ENCODE assay signal across 28 cellular contexts in the genomic region with DNA sequence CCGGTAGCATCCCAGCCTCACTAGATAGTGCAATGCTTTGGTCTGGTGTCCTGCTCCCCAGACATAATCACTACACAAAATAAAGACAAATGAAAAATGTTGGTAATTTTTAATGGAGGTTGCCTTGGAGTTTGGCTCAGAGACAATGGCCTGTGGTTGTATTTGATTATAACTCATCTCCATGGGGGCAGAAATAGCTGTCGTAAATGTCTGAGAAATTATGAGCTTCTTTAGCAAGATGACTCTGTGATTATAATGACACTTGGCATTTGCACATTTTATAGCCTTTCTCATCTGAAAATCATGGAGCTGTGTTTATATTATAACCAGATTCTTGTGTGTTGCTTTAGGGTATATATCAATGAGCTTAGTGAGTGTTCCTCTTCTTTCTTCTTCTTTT.
DNase-seq lines count a peak whose midpoint lies in the region; ATAC-seq and TF ChIP-seq lines count a peak whose summit lies in the region.
"Had no signal": no experiment of that assay in that cellular context is flagged by ENCODE, and none has a peak within 500 bp of the region (broad histone marks: within the 10 kb centered on the region; RNA-seq: fewer than 3 reads in every experiment).

No MANE protein-coding gene starts in this region.

- H3K27ac ChIP-seq in CD4-positive, alpha-beta memory T cell (ENCODE audit: low read depth, low read length) = no peak overlapping the region
- H3K27ac ChIP-seq: gastrocnemius medialis, neural progenitor cell, RWPE1, upper lobe of left lung had no signal

- no peaks in the 10 kb centered on the region for H3K27me3 Mint-ChIP-seq in CD4-positive, alpha-beta memory T cell
- H3K27me3 Mint-ChIP-seq: activated CD4-positive, alpha-beta memory T cell treated with anti-CD3 and anti-CD28 coated beads for 36 hours; CD8-positive, alpha-beta memory T cell had no signal

- peaks cover 0 to 24% (median 8%) of the 10 kb centered on the region in 8 donors for H3K9me3 Mint-ChIP-seq in CD4-positive, alpha-beta memory T cell
- H3K9me3 Mint-ChIP-seq: T-helper 1 cell treated with Interleukin-12 subunit alpha and Interleukin-12 subunit beta and Interleukin-4 antibody, amounts not matched to agents 30 μg/mL and 1 μg/mL, for 36 hours had no signal

- no peaks in the 10 kb centered on the region for H3K27me3 ChIP-seq in CD4-positive, alpha-beta memory T cell (ENCODE audit: insufficient read depth, low read length)
- H3K27me3 ChIP-seq: gastrocnemius medialis, neural progenitor cell, upper lobe of left lung had no signal

- no peak overlapping the region for H3K27ac Mint-ChIP-seq in CD4-positive, alpha-beta memory T cell
- H3K27ac Mint-ChIP-seq: activated CD4-positive, alpha-beta memory T cell treated with anti-CD3 and anti-CD28 coated beads for 36 hours; activated T-helper 1 cell treated with anti-CD3 and anti-CD28 coated beads, Interleukin-12 subunit alpha, Interleukin-12 subunit beta, Interleukin-2, Interleukin-4 antibody, amounts not matched to agents 30 ng/mL and 10 ng/mL and 1 ng/mL, durations not matched to agents 14 hours and 24 hours and 36 hours; CD8-positive, alpha-beta memory T cell; neural progenitor cell; stimulated activated effector memory CD8-positive, alpha-beta T cell treated with anti-CD3 and anti-CD28 coated beads, Interleukin-12 subunit alpha, Interleukin-12 subunit beta, amount 100 ng/mL, for 72 hours; T-helper 1 cell treated with Interleukin-12 subunit alpha and Interleukin-12 subunit beta and Interleukin-4 antibody, amounts not matched to agents 30 μg/mL and 1 μg/mL, for 36 hours had no signal

- H3K9me3 ChIP-seq in CD4-positive, alpha-beta memory T cell (ENCODE audit: control insufficient read depth in 1 of 2, low read length in 2 of 2) = peaks cover 0 to 3% of the 10 kb centered on the region in 2 donors
- H3K9me3 ChIP-seq: gastrocnemius medialis, upper lobe of left lung had no signal

- H3K36me3 Mint-ChIP-seq in CD4-positive, alpha-beta memory T cell = no peaks in the 10 kb centered on the region
- H3K36me3 Mint-ChIP-seq: activated CD4-positive, alpha-beta memory T cell treated with anti-CD3 and anti-CD28 coated beads for 36 hours; CD8-positive, alpha-beta memory T cell; stimulated activated effector memory CD8-positive, alpha-beta T cell treated with anti-CD3 and anti-CD28 coated beads, Interleukin-12 subunit alpha, Interleukin-12 subunit beta, amount 100 ng/mL, for 72 hours had no signal

- H3K4me3 ChIP-seq in AG09309 (ENCODE audit: control insufficient read depth, low read depth, low read length) = no peak overlapping the region
- H3K4me3 ChIP-seq in CD4-positive, alpha-beta memory T cell (ENCODE audit: low read length in 2 of 2) = no peak overlapping the region
- H3K4me3 ChIP-seq: gastrocnemius medialis, neural progenitor cell, upper lobe of left lung had no signal

- no peaks in the 10 kb centered on the region for H3K36me3 ChIP-seq in CD4-positive, alpha-beta memory T cell (ENCODE audit: insufficient read depth, low read length)
- H3K36me3 ChIP-seq: gastrocnemius medialis, neural progenitor cell, upper lobe of left lung had no signal

- CTCF ChIA-PET in CD4-positive, alpha-beta memory T cell (lab: Charles Lee; ENCODE audit: partially characterized antibody) = no interaction called here

- no peaks in the 10 kb centered on the region for H3K4me1 Mint-ChIP-seq in CD4-positive, alpha-beta memory T cell
- H3K4me1 Mint-ChIP-seq: CD8-positive, alpha-beta memory T cell; stimulated activated effector memory CD8-positive, alpha-beta T cell treated with anti-CD3 and anti-CD28 coated beads, Interleukin-12 subunit alpha, Interleukin-12 subunit beta, amount 100 ng/mL, for 72 hours had no signal

- TF ChIP-seq CTCF in AG09309 (IDR thresholded peaks at IDR 0.05; ENCODE audit: control insufficient read depth, insufficient read depth, low read depth, low read length, missing control alignments) = no peak

- intact Hi-C loops in CD4-positive, alpha-beta memory T cell (cut with micrococcal nuclease) = no loop called here
- intact Hi-C loops in cardiac septum (cut with DNase I) = no loop called here

- no peak overlapping the region for H3K4me3 Mint-ChIP-seq in CD4-positive, alpha-beta memory T cell
- H3K4me3 Mint-ChIP-seq: activated CD4-positive, alpha-beta memory T cell treated with anti-CD3 and anti-CD28 coated beads for 36 hours; activated T-helper 1 cell treated with anti-CD3 and anti-CD28 coated beads, Interleukin-12 subunit alpha, Interleukin-12 subunit beta, Interleukin-2, Interleukin-4 antibody, amounts not matched to agents 30 ng/mL and 10 ng/mL and 1 ng/mL, durations not matched to agents 14 hours and 24 hours and 36 hours; CD8-positive, alpha-beta memory T cell; neural progenitor cell; stimulated activated effector memory CD8-positive, alpha-beta T cell treated with anti-CD3 and anti-CD28 coated beads, Interleukin-12 subunit alpha, Interleukin-12 subunit beta, amount 100 ng/mL, for 72 hours; T-helper 1 cell treated with Interleukin-12 subunit alpha and Interleukin-12 subunit beta and Interleukin-4 antibody, amounts not matched to agents 30 μg/mL and 1 μg/mL, for 36 hours had no signal

- ATAC-seq in GM18520 (IDR thresholded peaks at IDR 0.05; ENCODE audit: unreplicated experiment) = no peak
- ATAC-seq: activated CD4-positive, CD25-positive, alpha-beta regulatory T cell treated with anti-CD3 and anti-CD28 coated beads, Interleukin-2, amount 50 U/mL, for 24 hours; gastrocnemius medialis; right cardiac atrium; stimulated activated effector memory CD8-positive, alpha-beta T cell treated with anti-CD3 and anti-CD28 coated beads, Interleukin-12 subunit alpha, Interleukin-12 subunit beta, amount 100 ng/mL, for 72 hours had no signal

- POLR2A ChIA-PET in CD4-positive, alpha-beta memory T cell (lab: Charles Lee; ENCODE audit: partially characterized antibody) = no interaction called here

- H3K4me1 ChIP-seq in CD4-positive, alpha-beta memory T cell (ENCODE audit: insufficient read depth, low read length) = no peaks in the 10 kb centered on the region
- H3K4me1 ChIP-seq: gastrocnemius medialis, neural progenitor cell, upper lobe of left lung had no signal

- DNase-seq in AG09309 (ENCODE audit: low read depth) (peak; percentile 84), ELR (ENCODE audit: low read depth) (peak; percentile 12), RPMI7951 (ENCODE audit: low read depth) (peak; percentile 17), iris pigment epithelial cell (ENCODE audit: low read depth) (peak; percentile 3), cardiac septum (ENCODE audit: low spot score) (no peak)
- DNase-seq in CD4-positive, alpha-beta memory T cell = no peak
- DNase-seq: activated CD4-positive, alpha-beta memory T cell treated with anti-CD3 and anti-CD28 coated beads for 36 hours; activated CD8-positive, alpha-beta memory T cell treated with anti-CD3 and anti-CD28 coated beads, Interleukin-2, amount 50 U/mL, for 4 hours; activated naive CD4-positive, alpha-beta T cell treated with anti-CD3 and anti-CD28 coated beads, Interleukin-2, amount 50 U/mL, for 16 hours; CD8-positive, alpha-beta memory T cell; effector CD4-positive, alpha-beta T cell; gastrocnemius medialis; GDM1; mesendoderm; NCI-H187 treated with DMSO at 0.1 percent for 48 hours; NCI-H774; right cardiac atrium; SK-N-SH; stimulated activated CD4-positive, alpha-beta T cell treated with anti-CD3 and anti-CD28 coated beads, Interleukin-4, amount 100 ng/mL, for 24 hours; substantia nigra; upper lobe of left lung had no signal

Comparison
In these comparisons a context has a peak if more than half of its experiments do, and no peak if none do; other contexts are left out.
1. DNase-seq: peak in AG09309 (single experiment), ELR (single experiment), RPMI7951 (single experiment) and iris pigment epithelial cell (single experiment); none in CD4-positive, alpha-beta memory T cell (0 of 5) and cardiac septum (single experiment).